ENCODE assay signal across 16 cellular contexts in the genomic region with DNA sequence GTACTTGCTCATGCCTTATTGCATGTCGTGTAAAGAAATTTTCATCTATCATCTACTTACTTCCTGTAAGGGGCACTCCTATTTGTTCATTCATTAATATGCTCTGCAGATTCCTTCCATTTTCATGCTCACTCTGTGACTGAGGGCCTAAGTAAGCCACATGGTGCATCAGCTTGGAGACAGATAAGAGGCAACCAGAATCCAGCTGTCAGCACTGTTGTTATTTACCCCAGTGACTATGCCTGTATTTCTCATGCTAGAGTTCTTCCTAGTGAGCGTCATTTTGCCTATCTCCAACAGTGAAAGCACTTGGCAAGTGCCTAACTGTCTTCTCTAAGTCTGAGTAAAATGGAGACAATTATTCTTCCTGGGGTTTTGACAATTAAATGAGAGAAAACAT.
DNase-seq lines count a peak whose midpoint lies in the region; ATAC-seq, FAIRE-seq and TF ChIP-seq lines count a peak whose summit lies in the region.
"Had no signal": no experiment of that assay in that cellular context is flagged by ENCODE, and none has a peak within 500 bp of the region (broad histone marks: within the 10 kb centered on the region; RNA-seq: fewer than 3 reads in every experiment).

No MANE protein-coding gene starts in this region.

- H3K9me1 ChIP-seq in K562 (ENCODE audit: control insufficient read depth, insufficient read depth, low read length): no peaks in the 10 kb centered on the region

- 5% methylated on average over 2 of the region's 2 CpGs for WGBS in K562 (ENCODE audit: insufficient coverage, low coverage, missing lambda C conversion rate)
- 38 to 50% methylated on average over 2 of the region's 2 CpGs for WGBS in heart right ventricle, 2 donors

- TF ChIP-seq EP300 in K562 (IDR thresholded peaks at IDR 0.05; ENCODE audit: low read length): no peak

- POLR2A ChIA-PET in K562 (lab: Yijun Ruan, JAX): no interaction called here

- H3K4me1 ChIP-seq in K562 (replicated peaks in 1 of 2; ENCODE audit: control insufficient read depth in 2 of 2, insufficient read depth in 2 of 2, low read length in 2 of 2) (0 out of 5 replicates have a peak, but pooled peaks cover 0 to 8% of the 10 kb centered on the region in 2 experiments), heart right ventricle (peaks cover 0 to 11% (median 4%) of the 10 kb centered on the region in 9 donors)

- H3K4me3 ChIP-seq in K562: no peak overlapping the region
- H3K4me3 ChIP-seq in heart right ventricle: no peak overlapping the region
- no peak overlapping the region for H3K4me3 ChIP-seq in skeletal muscle cell (ENCODE audit: low read depth, low read length)

- in situ Hi-C loops in K562 (cut with MboI): no loop called here

- no peak overlapping the region for H3K9ac ChIP-seq in K562 (ENCODE audit: insufficient read depth in 1 of 2, low read depth in 2 of 2, low read length in 2 of 2)

- H3K36me3 ChIP-seq in K562 (ENCODE audit: control insufficient read depth, insufficient read depth, low read length) (no peaks in the 10 kb centered on the region), heart right ventricle (no peaks in the 10 kb centered on the region)

- no TSS peak for BruUV-seq in K562 (replicated peaks; lab: Mats Ljungman, UMichigan)

- TF ChIP-seq RAD21 in K562 (CRISPR knock-in tag; conservative IDR thresholded peaks at IDR 0.05 in 1 of 2, IDR thresholded peaks at IDR 0.05 in 1 of 2): no peak

- H3K9me3 ChIP-seq in K562 (replicated peaks; ENCODE audit: control insufficient read depth, insufficient read depth, low read depth, low read length): no peaks in the 10 kb centered on the region
- peaks cover 0 to 1% (median 0%) of the 10 kb centered on the region in 11 donors for H3K9me3 ChIP-seq in heart right ventricle
- H3K9me3 ChIP-seq: Caco-2 had no signal

- FAIRE-seq in K562 (lab: Jason Lieb, UNC): no peak
- FAIRE-seq: GM19239, H1, HepG2 had no signal

- TF ChIP-seq CTCF in K562 (IDR thresholded peaks at IDR 0.05 in 2 of 3, conservative IDR thresholded peaks at IDR 0.05 in 1 of 3; ENCODE audit: insufficient read depth in 2 of 3, low read depth in 1 of 3, low read length in 3 of 3) (no peak), heart right ventricle (IDR thresholded peaks at IDR 0.05) (no peak)

- H4K20me1 ChIP-seq in K562 (replicated peaks; ENCODE audit: control insufficient read depth, insufficient read depth, low read length): no peaks in the 10 kb centered on the region

- intact Hi-C loops in K562 (cut with micrococcal nuclease) (no loop called here), heart right ventricle (cut with DNase I) (loop anchor here in 1 of 10 donors (5.0 kb wide), 1 partner anchor 81 kb away; no protein-coding TSS in a partner anchor)

- DNase-seq in GM04504 (ENCODE audit: low read depth) (peak; percentile 59), K562 (ENCODE audit: extremely low read depth in 1 of 4, low spot score in 3 of 4) (peak in 1 of 4 experiments; percentile 10), heart right ventricle (peak in 1 of 2 donors; percentile 4), skeletal muscle cell (ENCODE audit: low read depth) (peak; percentile 7), AML-193 (lab: John Stamatoyannopoulos, UW) (no peak), NCI-H146 treated with DMSO at 0.1 percent for 48 hours (lab: John Stamatoyannopoulos, UW; ENCODE audit: unreplicated experiment) (no peak)
- DNase-seq: Caco-2, DMS53, NCI-H1417, NCI-H2029 treated with DMSO at 0.1 percent for 48 hours, NCI-H510A treated with DMSO at 0.1 percent for 48 hours had no signal

- H3K4me2 ChIP-seq in K562 (ENCODE audit: insufficient read depth, low read length): no peak overlapping the region

- TF ChIP-seq POLR2A in K562 (conservative IDR thresholded peaks at IDR 0.05): no peak

- no peaks in the 10 kb centered on the region for H3K27me3 ChIP-seq in K562 (ENCODE audit: control insufficient read depth in 2 of 2, insufficient read depth in 2 of 2, low read length in 2 of 2)
- H3K27me3 ChIP-seq in heart right ventricle: no peaks in the 10 kb centered on the region

- H3K27ac ChIP-seq in K562 (ENCODE audit: extremely low read depth, low read depth, low read length) (no peak overlapping the region), heart right ventricle (no peak overlapping the region)
- H3K27ac ChIP-seq: C4-2B had no signal

- 0 out of 2 replicates have a peak overlapping the region, but pooled peaks have one; percentile 40 for H2AFZ ChIP-seq in K562 (ENCODE audit: low read depth, low read length)

- no peaks in the 10 kb centered on the region for H3K79me2 ChIP-seq in K562 (ENCODE audit: control insufficient read depth, insufficient read depth, low read length)

- peak; percentile 69 for ATAC-seq in K562
- peak in 7 of 8 donors; percentile 41 to 89 (median 70) for ATAC-seq in heart right ventricle
- ATAC-seq in HG02610 (IDR thresholded peaks at IDR 0.05; ENCODE audit: unreplicated experiment): no peak
- ATAC-seq: HepG2 had no signal

- CTCF ChIA-PET in K562 (lab: Yijun Ruan, JAX; ENCODE audit: low intra/inter-chr PET ratio): no interaction called here

TF ChIP-seq in K562, 482 proteins besides CTCF, POLR2A, EP300 and RAD21 (continues in another document):
- TF ChIP-seq CTBP1 (IDR thresholded peaks at IDR 0.05; ENCODE audit: borderline replicate concordance) (peak; percentile 38; the same call in 1 of the 2 replicates), SMARCA4 (IDR thresholded peaks at IDR 0.05) (peak; percentile 28; the same call in 1 of the 2 replicates), ZNF589 (CRISPR knock-in tag; IDR thresholded peaks at IDR 0.05; ENCODE audit: low read depth) (0 out of 2 replicates have a peak, but pooled peaks have one; percentile 46), ZNF766 (CRISPR knock-in tag; conservative IDR thresholded peaks at IDR 0.05) (0 out of 2 replicates have a peak, but pooled peaks have one; percentile 44), MEF2A (IDR thresholded peaks at IDR 0.05; ENCODE audit: control insufficient read depth, low read depth, low read length) (no peak), ZNF584 (CRISPR knock-in tag; IDR thresholded peaks at IDR 0.05; ENCODE audit: low read depth) (no peak), MEIS2 (IDR thresholded peaks at IDR 0.05; ENCODE audit: partially characterized antibody) (peak; percentile 76), MYC (IDR thresholded peaks at IDR 0.05; ENCODE audit: low read depth, low read length) (0 out of 2 replicates have a peak, but pooled peaks have one; percentile 18), MYC (CRISPR knock-in tag; IDR thresholded peaks at IDR 0.05; ENCODE audit: borderline replicate concordance, low read depth) (no peak), ZFP30 (CRISPR knock-in tag; IDR thresholded peaks at IDR 0.05; ENCODE audit: borderline replicate concordance) (no peak)
- TF ChIP-seq, protein P1, sequence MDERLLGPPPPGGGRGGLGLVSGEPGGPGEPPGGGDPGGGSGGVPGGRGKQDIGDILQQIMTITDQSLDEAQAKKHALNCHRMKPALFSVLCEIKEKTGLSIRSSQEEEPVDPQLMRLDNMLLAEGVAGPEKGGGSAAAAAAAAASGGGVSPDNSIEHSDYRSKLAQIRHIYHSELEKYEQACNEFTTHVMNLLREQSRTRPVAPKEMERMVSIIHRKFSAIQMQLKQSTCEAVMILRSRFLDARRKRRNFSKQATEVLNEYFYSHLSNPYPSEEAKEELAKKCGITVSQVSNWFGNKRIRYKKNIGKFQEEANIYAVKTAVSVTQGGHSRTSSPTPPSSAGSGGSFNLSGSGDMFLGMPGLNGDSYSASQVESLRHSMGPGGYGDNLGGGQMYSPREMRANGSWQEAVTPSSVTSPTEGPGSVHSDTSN (CRISPR knock-in tag; IDR thresholded peaks at IDR 0.05; ENCODE audit: low read depth): no peak
- TF ChIP-seq, protein P1 (tag; conservative IDR thresholded peaks at IDR 0.05; ENCODE audit: low read depth): peak; percentile 87
- TF ChIP-seq, protein P2, sequence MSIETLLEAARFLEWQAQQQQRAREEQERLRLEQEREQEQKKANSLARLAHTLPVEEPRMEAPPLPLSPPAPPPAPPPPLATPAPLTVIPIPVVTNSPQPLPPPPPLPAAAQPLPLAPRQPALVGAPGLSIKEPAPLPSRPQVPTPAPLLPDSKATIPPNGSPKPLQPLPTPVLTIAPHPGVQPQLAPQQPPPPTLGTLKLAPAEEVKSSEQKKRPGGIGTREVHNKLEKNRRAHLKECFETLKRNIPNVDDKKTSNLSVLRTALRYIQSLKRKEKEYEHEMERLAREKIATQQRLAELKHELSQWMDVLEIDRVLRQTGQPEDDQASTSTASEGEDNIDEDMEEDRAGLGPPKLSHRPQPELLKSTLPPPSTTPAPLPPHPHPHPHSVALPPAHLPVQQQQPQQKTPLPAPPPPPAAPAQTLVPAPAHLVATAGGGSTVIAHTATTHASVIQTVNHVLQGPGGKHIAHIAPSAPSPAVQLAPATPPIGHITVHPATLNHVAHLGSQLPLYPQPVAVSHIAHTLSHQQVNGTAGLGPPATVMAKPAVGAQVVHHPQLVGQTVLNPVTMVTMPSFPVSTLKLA (conservative IDR thresholded peaks at IDR 0.05): peak in 1 of 2 experiments; percentile 37; a peak in 1 of 4 replicates

Comparison
In these comparisons a context has a peak if more than half of its experiments do, and no peak if none do; other contexts are left out.
1. DNase-seq: peak in GM04504 (single experiment) and skeletal muscle cell (single experiment); none in AML-193 (0 of 2) and NCI-H146 treated with DMSO at 0.1 percent for 48 hours (single experiment).